Comparison of ENCODE assay signal across 8 cellular contexts in the genomic region with DNA sequence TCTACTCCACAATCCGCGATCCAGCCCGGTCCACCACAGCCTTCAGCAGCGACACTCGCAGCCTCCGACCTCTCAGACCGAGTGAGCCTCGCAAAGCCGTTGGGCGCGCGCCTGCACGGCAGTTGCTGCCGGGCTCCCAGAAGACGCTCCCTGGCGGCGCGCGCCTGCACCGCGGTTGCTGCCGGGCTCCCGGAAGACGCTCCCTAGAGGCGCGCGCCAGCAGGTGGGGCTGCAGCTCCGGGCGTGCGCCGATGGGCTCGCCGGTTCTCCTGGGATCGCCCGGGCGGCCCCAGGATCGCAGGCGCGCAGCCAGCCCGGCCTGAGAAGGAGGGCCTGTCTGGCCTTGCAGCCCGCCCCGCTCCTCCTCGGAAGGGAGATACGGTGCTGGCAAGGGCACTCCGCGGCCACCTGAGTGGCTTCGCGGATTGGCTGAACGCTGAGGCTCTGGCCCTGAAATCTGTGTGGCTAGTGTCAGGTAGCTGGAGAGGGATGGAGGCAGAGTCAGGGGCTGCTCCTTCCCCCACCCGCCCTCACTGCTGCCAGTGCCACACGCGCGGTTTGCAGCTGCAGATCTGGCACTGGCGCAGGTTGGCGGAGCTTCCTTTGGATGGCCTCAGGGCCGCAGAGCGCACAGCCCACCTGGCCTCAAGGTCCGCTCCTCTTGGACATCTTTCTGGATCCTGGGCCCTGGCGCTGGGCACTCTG.
DNase-seq lines count a peak whose midpoint lies in the region; ATAC-seq and TF ChIP-seq lines count a peak whose summit lies in the region.
"Not testable (repeated sequence)": the region's sequence is repeated elsewhere in the genome, so short reads cannot be mapped to it uniquely, and the experiment has no call there.

No MANE protein-coding gene starts in this region.

- H3K36me3 Mint-ChIP-seq in activated CD8-positive, alpha-beta T cell treated with anti-CD3 and anti-CD28 coated beads, Interleukin-2, amount 10 ng/mL, durations not matched to agents 7 days and 5 days (ENCODE audit: low read depth): not testable (repeated sequence)

- peak; percentile 19 for DNase-seq in Jurkat, Clone E6-1 (ENCODE audit: low read depth, low spot score)
- DNase-seq in activated CD8-positive, alpha-beta T cell treated with anti-CD3 and anti-CD28 coated beads, Interleukin-2, amount 10 ng/mL, durations not matched to agents 7 days and 5 days: peak; percentile 62
- DNase-seq in dermis microvascular lymphatic vessel endothelial cell (ENCODE audit: low read depth in 2 of 2) (peak; percentile 4 to 74), kidney epithelial cell (ENCODE audit: low read depth) (peak; percentile 14)

- POLR2A ChIA-PET in activated CD8-positive, alpha-beta T cell treated with anti-CD3 and anti-CD28 coated beads, Interleukin-2, amount 10 ng/mL, durations not matched to agents 7 days and 5 days (lab: Charles Lee): not testable (repeated sequence)

- H3K27ac ChIP-seq in ACC112 (ENCODE audit: low read depth, low read length): not testable (repeated sequence)

- not testable (repeated sequence) for H3K79me2 ChIP-seq in ACC112 (ENCODE audit: control insufficient read depth, insufficient read depth, low read length, unreplicated experiment)

- peak overlapping the region; percentile 67 for H3K4me2 ChIP-seq in skeletal muscle satellite cell (ENCODE audit: low read length)

- H3K4me3 Mint-ChIP-seq in activated CD8-positive, alpha-beta T cell treated with anti-CD3 and anti-CD28 coated beads, Interleukin-2, amount 10 ng/mL, durations not matched to agents 7 days and 5 days: not testable (repeated sequence)

- H3K9me3 Mint-ChIP-seq in activated CD8-positive, alpha-beta T cell treated with anti-CD3 and anti-CD28 coated beads, Interleukin-2, amount 10 ng/mL, durations not matched to agents 7 days and 5 days (ENCODE audit: insufficient read depth): not testable (repeated sequence)

- H3K27ac Mint-ChIP-seq in activated CD8-positive, alpha-beta T cell treated with anti-CD3 and anti-CD28 coated beads, Interleukin-2, amount 10 ng/mL, durations not matched to agents 7 days and 5 days: not testable (repeated sequence)

- H3K27me3 ChIP-seq in ACC112 (ENCODE audit: insufficient read depth, low read length); kidney epithelial cell (ENCODE audit: control insufficient read depth, insufficient read depth, low read length); skeletal muscle satellite cell (ENCODE audit: control insufficient read depth, insufficient read depth, low read length): not testable (repeated sequence)

- H3K36me3 ChIP-seq in ACC112 (ENCODE audit: insufficient read depth, low read length); kidney epithelial cell (ENCODE audit: control insufficient read depth, insufficient read depth, low read length); skeletal muscle satellite cell (ENCODE audit: insufficient read depth, low read length): not testable (repeated sequence)

- H3K9me3 ChIP-seq in skeletal muscle satellite cell (replicated peaks; ENCODE audit: low read length): not testable (repeated sequence)

- not testable (repeated sequence) for TF ChIP-seq CTCF in kidney epithelial cell (IDR thresholded peaks at IDR 0.05; ENCODE audit: insufficient read depth, low read length, poor library complexity, severe bottlenecking)

- not testable (repeated sequence) for H3K4me1 ChIP-seq in ACC112 (ENCODE audit: control insufficient read depth, insufficient read depth, low read length, unreplicated experiment); skeletal muscle satellite cell (ENCODE audit: control insufficient read depth, insufficient read depth, low read length)

- ATAC-seq in GM18867 (IDR thresholded peaks at IDR 0.05; ENCODE audit: unreplicated experiment) (peak; percentile 100), HG02623 (IDR thresholded peaks at IDR 0.05; ENCODE audit: unreplicated experiment) (peak; percentile 100)
- peak; percentile 100 for ATAC-seq in activated CD8-positive, alpha-beta T cell treated with anti-CD3 and anti-CD28 coated beads, Interleukin-2, amount 10 ng/mL, durations not matched to agents 7 days and 5 days

- not testable (repeated sequence) for H3K27me3 Mint-ChIP-seq in activated CD8-positive, alpha-beta T cell treated with anti-CD3 and anti-CD28 coated beads, Interleukin-2, amount 10 ng/mL, durations not matched to agents 7 days and 5 days (ENCODE audit: low read depth)

- peak overlapping the region; percentile 21; the same call in 1 of the 2 replicates for H3K4me3 ChIP-seq in ACC112 (ENCODE audit: low read depth, low read length)
- H3K4me3 ChIP-seq in Jurkat, Clone E6-1 (ENCODE audit: low read length): peak overlapping the region; percentile 39
- peak overlapping the region; percentile 35 for H3K4me3 ChIP-seq in kidney epithelial cell (ENCODE audit: low read depth, low read length)
- peak overlapping the region; percentile 45 for H3K4me3 ChIP-seq in skeletal muscle satellite cell (ENCODE audit: low read length)

- H2AFZ ChIP-seq in ACC112 (ENCODE audit: low read length, unreplicated experiment): not testable (repeated sequence)

- CTCF ChIA-PET in activated CD8-positive, alpha-beta T cell treated with anti-CD3 and anti-CD28 coated beads, Interleukin-2, amount 10 ng/mL, durations not matched to agents 7 days and 5 days (lab: Charles Lee): not testable (repeated sequence)

- not testable (repeated sequence) for H3K9ac ChIP-seq in skeletal muscle satellite cell (ENCODE audit: low read depth, low read length)

- H3K4me1 Mint-ChIP-seq in activated CD8-positive, alpha-beta T cell treated with anti-CD3 and anti-CD28 coated beads, Interleukin-2, amount 10 ng/mL, durations not matched to agents 7 days and 5 days (ENCODE audit: low read depth): not testable (repeated sequence)
